ENCODE assay signal across 25 cellular contexts in the genomic region with DNA sequence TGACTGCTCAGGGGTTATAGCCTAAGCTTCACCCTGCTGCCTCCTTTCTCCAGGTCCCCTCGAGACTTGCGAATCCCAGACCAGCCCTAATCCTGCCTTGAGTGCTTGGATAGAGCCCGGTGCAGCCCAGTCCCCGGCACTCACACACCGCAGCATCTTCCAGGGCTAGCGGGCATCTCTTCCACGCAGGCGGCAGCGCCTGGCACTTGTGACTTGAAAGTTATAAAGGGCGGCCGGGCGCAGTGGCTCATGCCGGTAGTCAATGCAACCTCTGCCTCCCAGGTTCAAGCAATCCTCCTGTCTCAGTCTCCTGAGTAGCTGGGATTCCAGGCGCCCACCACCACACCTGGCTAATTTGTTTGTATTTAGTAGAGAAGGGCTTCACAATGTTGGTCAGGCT. TPM values are rescaled to one million over a fixed set of nuclear protein-coding genes. Genes with fewer than 3 reads are reported as not detected.
DNase-seq lines count a peak whose midpoint lies in the region; ATAC-seq and TF ChIP-seq lines count a peak whose summit lies in the region.
"Had no signal": no experiment of that assay in that cellular context is flagged by ENCODE, and none has a peak within 500 bp of the region (broad histone marks: within the 10 kb centered on the region; RNA-seq: fewer than 3 reads in every experiment).

No MANE protein-coding gene starts in this region.

- peaks cover 7 to 27% of the 10 kb centered on the region in 2 donors for H3K4me1 Mint-ChIP-seq in natural killer cell treated with Interleukin-12 subunit alpha and Interleukin-12 subunit beta and Interleukin-15 and Interleukin-18, amount 100 ng/mL, for 72 hours (ENCODE audit: low read depth in 2 of 2)
- H3K4me1 Mint-ChIP-seq in natural killer cell (peaks cover 13 to 22% of the 10 kb centered on the region in 2 donors), activated B cell treated with CpG ODN at 0.5 μM for 24 hours (peaks cover 17% of the 10 kb centered on the region), immature natural killer cell (peaks cover 22 to 33% of the 10 kb centered on the region in 2 donors)

- TF ChIP-seq CTCF in natural killer cell (IDR thresholded peaks at IDR 0.05) (no peak), activated B cell treated with CpG ODN at 0.5 μM for 24 hours (IDR thresholded peaks at IDR 0.05) (no peak), mucosa of descending colon (IDR thresholded peaks at IDR 0.05) (no peak)

- H3K27ac ChIP-seq in effector memory CD4-positive, alpha-beta T cell (ENCODE audit: insufficient read depth, low read length, poor library complexity, severe bottlenecking) = no peak overlapping the region
- H3K27ac ChIP-seq: gastrocnemius medialis, psoas muscle, thyroid gland had no signal

- no peaks in the 10 kb centered on the region for H3K9me3 ChIP-seq in mucosa of descending colon
- no peaks in the 10 kb centered on the region for H3K9me3 ChIP-seq in effector memory CD4-positive, alpha-beta T cell (ENCODE audit: control insufficient read depth, low read length)
- H3K9me3 ChIP-seq: gastrocnemius medialis, psoas muscle, thyroid gland had no signal

- H3K27ac Mint-ChIP-seq in natural killer cell treated with Interleukin-12 subunit alpha and Interleukin-12 subunit beta and Interleukin-15 and Interleukin-18, amount 100 ng/mL, for 72 hours = no peak overlapping the region
- no peak overlapping the region for H3K27ac Mint-ChIP-seq in natural killer cell
- H3K27ac Mint-ChIP-seq in activated B cell treated with CpG ODN at 0.5 μM for 24 hours = no peak overlapping the region
- H3K27ac Mint-ChIP-seq in immature natural killer cell = no peak overlapping the region

- H3K27me3 ChIP-seq in effector memory CD4-positive, alpha-beta T cell (replicated peaks; ENCODE audit: control insufficient read depth, insufficient read depth, low read length, poor library complexity, severe bottlenecking) = no peaks in the 10 kb centered on the region
- H3K27me3 ChIP-seq: gastrocnemius medialis, thyroid gland had no signal

- CTCF ChIA-PET in activated B cell treated with CpG ODN at 0.5 μM for 24 hours (lab: Charles Lee) = no interaction called here

- no peaks in the 10 kb centered on the region for H3K36me3 ChIP-seq in mucosa of descending colon (ENCODE audit: low read depth)
- peaks cover 22% of the 10 kb centered on the region for H3K36me3 ChIP-seq in effector memory CD4-positive, alpha-beta T cell (ENCODE audit: control insufficient read depth, insufficient read depth, low read length)

- H3K9me3 Mint-ChIP-seq in natural killer cell treated with Interleukin-12 subunit alpha and Interleukin-12 subunit beta and Interleukin-15 and Interleukin-18, amount 100 ng/mL, for 72 hours = no peaks in the 10 kb centered on the region
- H3K9me3 Mint-ChIP-seq in natural killer cell (no peaks in the 10 kb centered on the region), activated B cell treated with CpG ODN at 0.5 μM for 24 hours (no peaks in the 10 kb centered on the region), immature natural killer cell (no peaks in the 10 kb centered on the region)
- H3K9me3 Mint-ChIP-seq: IgD-negative memory B cell had no signal

- H3K36me3 Mint-ChIP-seq in natural killer cell treated with Interleukin-12 subunit alpha and Interleukin-12 subunit beta and Interleukin-15 and Interleukin-18, amount 100 ng/mL, for 72 hours = no peaks in the 10 kb centered on the region
- no peaks in the 10 kb centered on the region for H3K36me3 Mint-ChIP-seq in natural killer cell
- H3K36me3 Mint-ChIP-seq in activated B cell treated with CpG ODN at 0.5 μM for 24 hours (ENCODE audit: low read depth) = peaks cover 40% of the 10 kb centered on the region
- H3K36me3 Mint-ChIP-seq in immature natural killer cell = no peaks in the 10 kb centered on the region
- H3K36me3 Mint-ChIP-seq: IgD-negative memory B cell had no signal

- no peak for ATAC-seq in natural killer cell treated with Interleukin-12 subunit alpha and Interleukin-12 subunit beta and Interleukin-15 and Interleukin-18, amount 100 ng/mL, for 72 hours
- no peak for ATAC-seq in natural killer cell
- no peak for ATAC-seq in activated B cell treated with CpG ODN at 0.5 μM for 24 hours (ENCODE audit: low read depth)
- no peak for ATAC-seq in mucosa of descending colon
- no peak for ATAC-seq in GM21447 (IDR thresholded peaks at IDR 0.05; ENCODE audit: unreplicated experiment)
- ATAC-seq: gastrocnemius medialis, psoas muscle, Right ventricle myocardium inferior had no signal

- no peak overlapping the region for H3K4me3 ChIP-seq in mucosa of descending colon
- H3K4me3 ChIP-seq in effector memory CD4-positive, alpha-beta T cell (ENCODE audit: insufficient read depth, low read depth, low read length, poor library complexity, severe bottlenecking) = no peak overlapping the region
- H3K4me3 ChIP-seq: gastrocnemius medialis, thyroid gland had no signal

- intact Hi-C loops in natural killer cell (cut with micrococcal nuclease) (loop anchor here (10.0 kb wide), 1 partner anchor 211 kb away; no protein-coding TSS in a partner anchor), activated B cell treated with CpG ODN at 0.5 μM for 24 hours (cut with micrococcal nuclease) (no loop called here), mucosa of descending colon (cut with DNase I, micrococcal nuclease) (loop anchor here in 1 of 2 donors (10.0 kb wide), 1 partner anchor 131 kb away; a partner anchor contains a TSS)

- H3K4me3 Mint-ChIP-seq in natural killer cell treated with Interleukin-12 subunit alpha and Interleukin-12 subunit beta and Interleukin-15 and Interleukin-18, amount 100 ng/mL, for 72 hours = peak overlapping the region; percentile 92
- H3K4me3 Mint-ChIP-seq in natural killer cell = no peak overlapping the region
- H3K4me3 Mint-ChIP-seq in activated B cell treated with CpG ODN at 0.5 μM for 24 hours = peak overlapping the region; percentile 92
- peak overlapping the region in 4 of 5 donors; percentile 6 to 94 (median 48) for H3K4me3 Mint-ChIP-seq in immature natural killer cell

- H3K27me3 Mint-ChIP-seq in natural killer cell treated with Interleukin-12 subunit alpha and Interleukin-12 subunit beta and Interleukin-15 and Interleukin-18, amount 100 ng/mL, for 72 hours = no peaks in the 10 kb centered on the region
- H3K27me3 Mint-ChIP-seq in natural killer cell (ENCODE audit: low read depth in 2 of 2) (no peaks in the 10 kb centered on the region), activated B cell treated with CpG ODN at 0.5 μM for 24 hours (no peaks in the 10 kb centered on the region), immature natural killer cell (ENCODE audit: low read depth in 3 of 3) (peaks cover 0 to 1% (median 0%) of the 10 kb centered on the region in 3 donors)
- H3K27me3 Mint-ChIP-seq: IgD-negative memory B cell had no signal

- DNase-seq in natural killer cell treated with Interleukin-12 subunit alpha and Interleukin-12 subunit beta and Interleukin-15 and Interleukin-18, amount 100 ng/mL, for 72 hours (ENCODE audit: low spot score) = no peak
- DNase-seq in natural killer cell = no peak
- no peak for DNase-seq in activated B cell treated with CpG ODN at 0.5 μM for 24 hours
- DNase-seq in immature natural killer cell = no peak
- no peak for DNase-seq in mucosa of descending colon
- DNase-seq in effector memory CD4-positive, alpha-beta T cell = no peak
- DNase-seq: cerebellar nuclear complex; gastrocnemius medialis; hypothalamus; islet precursor cell; MM.1S; NCI-H1436 treated with DMSO at 0.1 percent for 48 hours; NCI-H69; psoas muscle; stimulated activated naive CD4-positive, alpha-beta T cell; thyroid gland had no signal

- peaks cover 24% of the 10 kb centered on the region for H3K4me1 ChIP-seq in mucosa of descending colon (ENCODE audit: low read depth)
- H3K4me1 ChIP-seq in effector memory CD4-positive, alpha-beta T cell (ENCODE audit: control insufficient read depth, insufficient read depth, low read length, poor library complexity, severe bottlenecking) = peaks cover 16% of the 10 kb centered on the region

- POLR2A ChIA-PET in activated B cell treated with CpG ODN at 0.5 μM for 24 hours (lab: Charles Lee) = no interaction called here

RNA-seq across cellular contexts. Expression of a gene that starts 1.9 kb away (rescaled TPM):
- total RNA-seq in natural killer cell treated with Interleukin-12 subunit alpha and Interleukin-12 subunit beta and Interleukin-15 and Interleukin-18, amount 100 ng/mL, for 72 hours = 100 to 1,000 TPM in 1 of 2 donors, 10 to 100 TPM in 1; 57.8 to 106 TPM
- total RNA-seq in natural killer cell (10 to 100 TPM; 17.5 to 25.4 (median 22.7) TPM), activated B cell treated with CpG ODN at 0.5 μM for 24 hours (66.5 and 84.7 TPM in 2 replicates), mucosa of descending colon (10 to 100 TPM; 23.8 to 42.0 (median 33.0) TPM)
- polyA plus RNA-seq in immature natural killer cell = 100 to 1,000 TPM in 1 of 3 donors, 10 to 100 TPM in 2; 60.5 to 116 (median 70.9) TPM

RNA-seq across cellular contexts. Expression of a gene that starts 14.1 kb away (rescaled TPM):
- total RNA-seq in natural killer cell treated with Interleukin-12 subunit alpha and Interleukin-12 subunit beta and Interleukin-15 and Interleukin-18, amount 100 ng/mL, for 72 hours = not detected
- total RNA-seq in natural killer cell = under 1 TPM in 2 of 3 donors, not detected in 1; 0.09 to 0.15 TPM
- 0.11 TPM in 1 of 2 replicates, not detected in the other for total RNA-seq in activated B cell treated with CpG ODN at 0.5 μM for 24 hours
- not detected for polyA plus RNA-seq in immature natural killer cell
- not detected for total RNA-seq in mucosa of descending colon
- total RNA-seq: activated CD8-positive, alpha-beta memory T cell treated with anti-CD3 and anti-CD28 coated beads for 36 hours; gastrocnemius medialis; H4 had no signal
- polyA plus RNA-seq: aorta, IgD-negative memory B cell had no signal

RNA-seq across cellular contexts. Expression of a gene that starts 34.8 kb away (rescaled TPM):
- 100 to 1,000 TPM; 150 to 267 TPM for total RNA-seq in natural killer cell treated with Interleukin-12 subunit alpha and Interleukin-12 subunit beta and Interleukin-15 and Interleukin-18, amount 100 ng/mL, for 72 hours
- 100 to 1,000 TPM; 310 to 354 (median 317) TPM for total RNA-seq in natural killer cell
- 223 and 257 TPM in 2 replicates for total RNA-seq in activated B cell treated with CpG ODN at 0.5 μM for 24 hours
- 100 to 1,000 TPM in 1 of 3 donors, 10 to 100 TPM in 2; 45.6 to 102 (median 61.1) TPM for polyA plus RNA-seq in immature natural killer cell
- 100 to 1,000 TPM; 185 to 199 (median 190) TPM for total RNA-seq in mucosa of descending colon

RNA-seq across cellular contexts. Expression of a gene that starts 35.2 kb away (rescaled TPM):
- not detected for total RNA-seq in natural killer cell treated with Interleukin-12 subunit alpha and Interleukin-12 subunit beta and Interleukin-15 and Interleukin-18, amount 100 ng/mL, for 72 hours
- total RNA-seq in natural killer cell = not detected
- not detected in 2 replicates for total RNA-seq in activated B cell treated with CpG ODN at 0.5 μM for 24 hours
- not detected for polyA plus RNA-seq in immature natural killer cell
- not detected for total RNA-seq in mucosa of descending colon
- total RNA-seq: activated CD8-positive, alpha-beta memory T cell treated with anti-CD3 and anti-CD28 coated beads for 36 hours; aorta; gastrocnemius medialis; H4; lung microvascular endothelial cell; psoas muscle; Right ventricle myocardium inferior; thyroid gland had no signal
- polyA plus RNA-seq: aorta, esophagus, IgD-negative memory B cell, neural cell, psoas muscle had no signal

RNA-seq across cellular contexts. Expression of a gene that starts 40.3 kb away (rescaled TPM):
- total RNA-seq in natural killer cell treated with Interleukin-12 subunit alpha and Interleukin-12 subunit beta and Interleukin-15 and Interleukin-18, amount 100 ng/mL, for 72 hours = 100 to 1,000 TPM; 119 to 141 TPM
- total RNA-seq in natural killer cell = 100 to 1,000 TPM; 163 to 276 (median 179) TPM
- total RNA-seq in activated B cell treated with CpG ODN at 0.5 μM for 24 hours = 352 and 371 TPM in 2 replicates
- polyA plus RNA-seq in immature natural killer cell = 100 to 1,000 TPM; 227 to 382 (median 255) TPM
- 10 to 100 TPM; 65.0 to 88.8 (median 84.7) TPM for total RNA-seq in mucosa of descending colon
